Comparison of ENCODE assay signal across 21 cellular contexts in the genomic region with DNA sequence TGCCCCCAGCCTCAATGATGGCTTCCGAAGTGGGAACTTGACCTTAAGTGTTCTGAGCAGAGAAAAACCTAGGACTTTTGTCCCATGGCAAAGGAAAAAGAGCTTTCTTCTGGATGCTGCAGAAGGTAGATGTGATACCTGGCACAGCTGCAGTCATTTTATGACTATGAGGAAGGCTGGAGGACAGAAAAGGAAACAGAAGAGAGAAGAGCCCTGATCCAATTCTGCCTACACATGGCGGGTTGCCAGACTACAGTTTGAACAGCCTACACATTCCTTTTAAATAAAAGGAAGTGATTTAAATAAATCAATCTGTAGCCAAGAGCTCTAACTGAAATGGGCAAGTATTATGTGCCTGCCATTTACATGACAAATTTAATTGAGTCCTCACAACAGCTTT. TPM values are rescaled to one million over a fixed set of nuclear protein-coding genes. Genes with fewer than 3 reads are reported as not detected.
DNase-seq lines count a peak whose midpoint lies in the region; ATAC-seq and TF ChIP-seq lines count a peak whose summit lies in the region.
"Had no signal": no experiment of that assay in that cellular context is flagged by ENCODE, and none has a peak within 500 bp of the region (broad histone marks: within the 10 kb centered on the region; RNA-seq: fewer than 3 reads in every experiment).

No MANE protein-coding gene starts in this region.

- H3K27ac ChIP-seq in BLaER1 treated with 17β-estradiol and CSF1 and Interleukin-3, amounts not matched to agents 10 nM and 100 nM, result no peak overlapping the region
- H3K27ac ChIP-seq: skin epidermis had no signal

- in situ Hi-C loops in HAP-1 (cut with MboI; ENCODE audit: low sequenced_read_pairs), result no loop called here
- in situ Hi-C loops in GM13977 (cut with MboI; ENCODE audit: low pct_unique_long_range_greater_than_20kb, low sequenced_read_pairs, unreplicated experiment), result no loop called here

- H3K9me3 ChIP-seq in BLaER1 treated with 17β-estradiol and CSF1 and Interleukin-3, amounts not matched to agents 10 nM and 100 nM (replicated peaks in 1 of 11), result peaks cover 0 to 4% (median 0%) of the 10 kb centered on the region in 11 experiments; a peak in 2 of 22 replicates
- H3K9me3 ChIP-seq in HAP-1, result no peaks in the 10 kb centered on the region

- H3K27me3 ChIP-seq in BLaER1 treated with 17β-estradiol and CSF1 and Interleukin-3, amounts not matched to agents 10 nM and 100 nM, result no peaks in the 10 kb centered on the region
- H3K27me3 ChIP-seq in HAP-1 (ENCODE audit: low read depth), result peaks cover 5% of the 10 kb centered on the region; the same call in 1 of the 2 replicates

- TF ChIP-seq CTCF in GM13977 (IDR thresholded peaks at IDR 0.05; ENCODE audit: extremely low read depth, insufficient read depth, missing control alignments), result no peak

- H3K9ac ChIP-seq in BLaER1 treated with 17β-estradiol and CSF1 and Interleukin-3, amounts not matched to agents 10 nM and 100 nM, result no peak overlapping the region

- no peak overlapping the region for H3K4me3 ChIP-seq in BLaER1 treated with 17β-estradiol and CSF1 and Interleukin-3, amounts not matched to agents 10 nM and 100 nM
- no peak overlapping the region for H3K4me3 ChIP-seq in HAP-1
- H3K4me3 ChIP-seq: GM12878, skin epidermis had no signal

- ATAC-seq in left colon (peak; percentile 32), HG03159 (IDR thresholded peaks at IDR 0.05; ENCODE audit: unreplicated experiment) (no peak)
- ATAC-seq: activated T-cell treated with anti-CD3 and anti-CD28 coated beads, Interleukin-2, amount 50 U/mL, for 4 hours; GM12878; natural killer cell treated with Interleukin-12 subunit alpha and Interleukin-12 subunit beta and Interleukin-15 and Interleukin-18, amount 100 ng/mL, for 72 hours; T-cell had no signal

- intact Hi-C loops in left colon (cut with DNase I, micrococcal nuclease), result no loop called here

- peak; percentile 47 to 62 for DNase-seq in HAP-1 (ENCODE audit: low spot score in 2 of 2)
- DNase-seq in NCI-H2171 (lab: John Stamatoyannopoulos, UW), result peak; percentile 17
- peak in 1 of 2 donors; percentile 12 for DNase-seq in left colon
- DNase-seq in midbrain (lab: John Stamatoyannopoulos, UW), result no peak
- DNase-seq in GM13977 (ENCODE audit: low spot score), result no peak
- DNase-seq: activated CD4-positive, alpha-beta T cell treated with anti-CD3 and anti-CD28 coated beads, Interleukin-2, amount 50 U/mL, for 48 hours; activated naive CD4-positive, alpha-beta T cell treated with anti-CD3 and anti-CD28 coated beads, Interleukin-2, amount 10 ng/mL, durations not matched to agents 7 days and 5 days; activated T-cell treated with anti-CD3 and anti-CD28 coated beads, Interleukin-2, amount 50 U/mL, for 4 hours; AML-193; GF-D8; NCI-H226; stimulated activated CD4-positive, alpha-beta T cell treated with anti-CD3 and anti-CD28 coated beads, Interleukin-4, amount 100 ng/mL, for 1 hour; T-cell had no signal

- H4K20me1 ChIP-seq in BLaER1 treated with 17β-estradiol and CSF1 and Interleukin-3, amounts not matched to agents 10 nM and 100 nM, result no peaks in the 10 kb centered on the region

- H3K4me1 ChIP-seq in BLaER1 treated with 17β-estradiol and CSF1 and Interleukin-3, amounts not matched to agents 10 nM and 100 nM, result peaks cover 33 to 50% (median 45%) of the 10 kb centered on the region in 10 experiments
- no peaks in the 10 kb centered on the region for H3K4me1 ChIP-seq in HAP-1

- H3K4me2 ChIP-seq in BLaER1 treated with 17β-estradiol and CSF1 and Interleukin-3, amounts not matched to agents 10 nM and 100 nM, result peak overlapping the region in 8 of 11 experiments; percentile 10 to 54 (median 40); a peak in 12 of 22 replicates

- no peaks in the 10 kb centered on the region for H3K36me3 ChIP-seq in BLaER1 treated with 17β-estradiol and CSF1 and Interleukin-3, amounts not matched to agents 10 nM and 100 nM
- no peaks in the 10 kb centered on the region for H3K36me3 ChIP-seq in HAP-1 (replicated peaks)

RNA-seq across cellular contexts. Expression of a gene that starts 43.6 kb away (rescaled TPM):
- total RNA-seq in left colon, result under 1 TPM in 1 of 2 donors, not detected in 1; 0.25 TPM
- total RNA-seq: activated T-cell treated with anti-CD3 and anti-CD28 coated beads, Interleukin-2, amount 50 U/mL, for 4 hours; astrocyte; fibroblast of lung; GM12878; M059J; natural killer cell treated with Interleukin-12 subunit alpha and Interleukin-12 subunit beta and Interleukin-15 and Interleukin-18, amount 100 ng/mL, for 72 hours; T-cell had no signal

Comparison
In these comparisons a context has a peak if more than half of its experiments do, and no peak if none do; other contexts are left out.
1. DNase-seq: peak in HAP-1 (2 of 2) and NCI-H2171 (single experiment); none in midbrain (single experiment) and GM13977 (single experiment).